ENCODE assay signal across 2 cellular contexts in the genomic region with DNA sequence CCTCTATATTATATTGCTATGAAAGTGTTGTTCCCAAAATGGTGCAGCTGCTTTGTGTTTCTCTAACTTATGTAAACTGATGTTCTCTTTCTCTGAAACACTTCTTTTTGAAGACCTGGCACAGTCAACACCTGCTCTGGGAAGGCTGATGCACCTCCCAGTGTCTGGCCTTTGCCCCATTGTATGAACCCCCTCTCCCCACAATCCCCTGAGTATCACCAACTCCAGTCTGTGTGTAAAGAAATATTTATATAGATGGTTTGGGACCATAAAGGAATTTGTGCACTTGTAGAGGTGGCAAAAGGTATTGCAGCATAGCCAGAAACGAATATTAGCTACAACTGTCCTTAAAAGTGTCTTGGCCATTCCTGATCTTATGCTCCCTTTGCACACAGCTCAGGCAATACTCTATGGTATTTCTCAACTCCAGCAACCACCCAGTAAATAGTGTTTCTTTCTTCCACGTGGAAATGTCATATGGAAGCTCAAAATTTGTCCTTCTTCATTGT.
TF ChIP-seq lines count a peak whose summit lies in the region.

No MANE protein-coding gene starts in this region.

TF ChIP-seq in SK-N-SH, 30 proteins besides CTCF, POLR2A, EP300 and RAD21 (continued from another document):
- TF ChIP-seq, protein P1, sequence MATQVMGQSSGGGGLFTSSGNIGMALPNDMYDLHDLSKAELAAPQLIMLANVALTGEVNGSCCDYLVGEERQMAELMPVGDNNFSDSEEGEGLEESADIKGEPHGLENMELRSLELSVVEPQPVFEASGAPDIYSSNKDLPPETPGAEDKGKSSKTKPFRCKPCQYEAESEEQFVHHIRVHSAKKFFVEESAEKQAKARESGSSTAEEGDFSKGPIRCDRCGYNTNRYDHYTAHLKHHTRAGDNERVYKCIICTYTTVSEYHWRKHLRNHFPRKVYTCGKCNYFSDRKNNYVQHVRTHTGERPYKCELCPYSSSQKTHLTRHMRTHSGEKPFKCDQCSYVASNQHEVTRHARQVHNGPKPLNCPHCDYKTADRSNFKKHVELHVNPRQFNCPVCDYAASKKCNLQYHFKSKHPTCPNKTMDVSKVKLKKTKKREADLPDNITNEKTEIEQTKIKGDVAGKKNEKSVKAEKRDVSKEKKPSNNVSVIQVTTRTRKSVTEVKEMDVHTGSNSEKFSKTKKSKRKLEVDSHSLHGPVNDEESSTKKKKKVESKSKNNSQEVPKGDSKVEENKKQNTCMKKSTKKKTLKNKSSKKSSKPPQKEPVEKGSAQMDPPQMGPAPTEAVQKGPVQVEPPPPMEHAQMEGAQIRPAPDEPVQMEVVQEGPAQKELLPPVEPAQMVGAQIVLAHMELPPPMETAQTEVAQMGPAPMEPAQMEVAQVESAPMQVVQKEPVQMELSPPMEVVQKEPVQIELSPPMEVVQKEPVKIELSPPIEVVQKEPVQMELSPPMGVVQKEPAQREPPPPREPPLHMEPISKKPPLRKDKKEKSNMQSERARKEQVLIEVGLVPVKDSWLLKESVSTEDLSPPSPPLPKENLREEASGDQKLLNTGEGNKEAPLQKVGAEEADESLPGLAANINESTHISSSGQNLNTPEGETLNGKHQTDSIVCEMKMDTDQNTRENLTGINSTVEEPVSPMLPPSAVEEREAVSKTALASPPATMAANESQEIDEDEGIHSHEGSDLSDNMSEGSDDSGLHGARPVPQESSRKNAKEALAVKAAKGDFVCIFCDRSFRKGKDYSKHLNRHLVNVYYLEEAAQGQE (IDR thresholded peaks at IDR 0.05; ENCODE audit: low read depth, low read length): no peak
- TF ChIP-seq FOSL2 (IDR thresholded peaks at IDR 0.05; ENCODE audit: borderline replicate concordance, low read depth): no peak
- TF ChIP-seq RFX5 (IDR thresholded peaks at IDR 0.05; ENCODE audit: low read length): no peak
- TF ChIP-seq, protein P2, sequence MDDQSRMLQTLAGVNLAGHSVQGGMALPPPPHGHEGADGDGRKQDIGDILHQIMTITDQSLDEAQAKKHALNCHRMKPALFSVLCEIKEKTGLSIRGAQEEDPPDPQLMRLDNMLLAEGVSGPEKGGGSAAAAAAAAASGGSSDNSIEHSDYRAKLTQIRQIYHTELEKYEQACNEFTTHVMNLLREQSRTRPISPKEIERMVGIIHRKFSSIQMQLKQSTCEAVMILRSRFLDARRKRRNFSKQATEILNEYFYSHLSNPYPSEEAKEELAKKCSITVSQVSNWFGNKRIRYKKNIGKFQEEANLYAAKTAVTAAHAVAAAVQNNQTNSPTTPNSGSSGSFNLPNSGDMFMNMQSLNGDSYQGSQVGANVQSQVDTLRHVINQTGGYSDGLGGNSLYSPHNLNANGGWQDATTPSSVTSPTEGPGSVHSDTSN (IDR thresholded peaks at IDR 0.05): no peak
- no peak for TF ChIP-seq TEAD4 (IDR thresholded peaks at IDR 0.05; ENCODE audit: borderline replicate concordance, insufficient read depth)
- TF ChIP-seq, protein P3, sequence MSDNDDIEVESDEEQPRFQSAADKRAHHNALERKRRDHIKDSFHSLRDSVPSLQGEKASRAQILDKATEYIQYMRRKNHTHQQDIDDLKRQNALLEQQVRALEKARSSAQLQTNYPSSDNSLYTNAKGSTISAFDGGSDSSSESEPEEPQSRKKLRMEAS (IDR thresholded peaks at IDR 0.05; ENCODE audit: low read depth): no peak
- TF ChIP-seq, protein P4, sequence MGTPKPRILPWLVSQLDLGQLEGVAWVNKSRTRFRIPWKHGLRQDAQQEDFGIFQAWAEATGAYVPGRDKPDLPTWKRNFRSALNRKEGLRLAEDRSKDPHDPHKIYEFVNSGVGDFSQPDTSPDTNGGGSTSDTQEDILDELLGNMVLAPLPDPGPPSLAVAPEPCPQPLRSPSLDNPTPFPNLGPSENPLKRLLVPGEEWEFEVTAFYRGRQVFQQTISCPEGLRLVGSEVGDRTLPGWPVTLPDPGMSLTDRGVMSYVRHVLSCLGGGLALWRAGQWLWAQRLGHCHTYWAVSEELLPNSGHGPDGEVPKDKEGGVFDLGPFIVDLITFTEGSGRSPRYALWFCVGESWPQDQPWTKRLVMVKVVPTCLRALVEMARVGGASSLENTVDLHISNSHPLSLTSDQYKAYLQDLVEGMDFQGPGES (IDR thresholded peaks at IDR 0.05; ENCODE audit: low read depth, low read length): no peak

TF ChIP-seq in SK-N-SH treated with all-trans-retinoic acid at 6 μM for 48 hours, 23 proteins besides CTCF, POLR2A, EP300 and RAD21 (continued from another document):
- TF ChIP-seq ZNF565 (CRISPR knock-in tag; conservative IDR thresholded peaks at IDR 0.05; ENCODE audit: low read depth) (no peak), ZFP30 (CRISPR knock-in tag; IDR thresholded peaks at IDR 0.05) (no peak), ZFP3 (CRISPR knock-in tag; IDR thresholded peaks at IDR 0.05) (no peak), GLIS3 (CRISPR knock-in tag; IDR thresholded peaks at IDR 0.05) (no peak), ARNTL (CRISPR knock-in tag; IDR thresholded peaks at IDR 0.05; ENCODE audit: borderline replicate concordance, low read depth) (no peak), ISL1 (CRISPR knock-in tag; IDR thresholded peaks at IDR 0.05) (no peak), ZNF70 (CRISPR knock-in tag; IDR thresholded peaks at IDR 0.05) (no peak), SNAI2 (CRISPR knock-in tag; IDR thresholded peaks at IDR 0.05) (no peak), RARB (CRISPR knock-in tag; IDR thresholded peaks at IDR 0.05) (no peak), BACH2 (CRISPR knock-in tag; IDR thresholded peaks at IDR 0.05; ENCODE audit: borderline replicate concordance) (no peak), PPARA (CRISPR knock-in tag; IDR thresholded peaks at IDR 0.05; ENCODE audit: borderline replicate concordance) (no peak), TOX (CRISPR knock-in tag; IDR thresholded peaks at IDR 0.05; ENCODE audit: borderline replicate concordance) (no peak), ZC3H10 (CRISPR knock-in tag; IDR thresholded peaks at IDR 0.05) (no peak), CSDC2 (CRISPR knock-in tag; IDR thresholded peaks at IDR 0.05) (no peak), TCF4 (CRISPR knock-in tag; IDR thresholded peaks at IDR 0.05; ENCODE audit: borderline replicate concordance) (no peak)
- TF ChIP-seq, protein P5, sequence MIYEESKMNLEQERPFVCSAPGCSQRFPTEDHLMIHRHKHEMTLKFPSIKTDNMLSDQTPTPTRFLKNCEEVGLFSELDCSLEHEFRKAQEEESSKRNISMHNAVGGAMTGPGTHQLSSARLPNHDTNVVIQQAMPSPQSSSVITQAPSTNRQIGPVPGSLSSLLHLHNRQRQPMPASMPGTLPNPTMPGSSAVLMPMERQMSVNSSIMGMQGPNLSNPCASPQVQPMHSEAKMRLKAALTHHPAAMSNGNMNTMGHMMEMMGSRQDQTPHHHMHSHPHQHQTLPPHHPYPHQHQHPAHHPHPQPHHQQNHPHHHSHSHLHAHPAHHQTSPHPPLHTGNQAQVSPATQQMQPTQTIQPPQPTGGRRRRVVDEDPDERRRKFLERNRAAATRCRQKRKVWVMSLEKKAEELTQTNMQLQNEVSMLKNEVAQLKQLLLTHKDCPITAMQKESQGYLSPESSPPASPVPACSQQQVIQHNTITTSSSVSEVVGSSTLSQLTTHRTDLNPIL (CRISPR knock-in tag; IDR thresholded peaks at IDR 0.05; ENCODE audit: low read depth): no peak
- TF ChIP-seq, protein P6, sequence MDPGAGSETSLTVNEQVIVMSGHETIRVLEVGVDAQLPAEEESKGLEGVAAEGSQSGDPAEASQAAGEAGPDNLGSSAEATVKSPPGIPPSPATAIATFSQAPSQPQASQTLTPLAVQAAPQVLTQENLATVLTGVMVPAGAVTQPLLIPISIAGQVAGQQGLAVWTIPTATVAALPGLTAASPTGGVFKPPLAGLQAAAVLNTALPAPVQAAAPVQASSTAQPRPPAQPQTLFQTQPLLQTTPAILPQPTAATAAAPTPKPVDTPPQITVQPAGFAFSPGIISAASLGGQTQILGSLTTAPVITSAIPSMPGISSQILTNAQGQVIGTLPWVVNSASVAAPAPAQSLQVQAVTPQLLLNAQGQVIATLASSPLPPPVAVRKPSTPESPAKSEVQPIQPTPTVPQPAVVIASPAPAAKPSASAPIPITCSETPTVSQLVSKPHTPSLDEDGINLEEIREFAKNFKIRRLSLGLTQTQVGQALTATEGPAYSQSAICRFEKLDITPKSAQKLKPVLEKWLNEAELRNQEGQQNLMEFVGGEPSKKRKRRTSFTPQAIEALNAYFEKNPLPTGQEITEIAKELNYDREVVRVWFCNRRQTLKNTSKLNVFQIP (CRISPR knock-in tag; IDR thresholded peaks at IDR 0.05; ENCODE audit: borderline replicate concordance, low read depth): no peak
- TF ChIP-seq, protein P7, sequence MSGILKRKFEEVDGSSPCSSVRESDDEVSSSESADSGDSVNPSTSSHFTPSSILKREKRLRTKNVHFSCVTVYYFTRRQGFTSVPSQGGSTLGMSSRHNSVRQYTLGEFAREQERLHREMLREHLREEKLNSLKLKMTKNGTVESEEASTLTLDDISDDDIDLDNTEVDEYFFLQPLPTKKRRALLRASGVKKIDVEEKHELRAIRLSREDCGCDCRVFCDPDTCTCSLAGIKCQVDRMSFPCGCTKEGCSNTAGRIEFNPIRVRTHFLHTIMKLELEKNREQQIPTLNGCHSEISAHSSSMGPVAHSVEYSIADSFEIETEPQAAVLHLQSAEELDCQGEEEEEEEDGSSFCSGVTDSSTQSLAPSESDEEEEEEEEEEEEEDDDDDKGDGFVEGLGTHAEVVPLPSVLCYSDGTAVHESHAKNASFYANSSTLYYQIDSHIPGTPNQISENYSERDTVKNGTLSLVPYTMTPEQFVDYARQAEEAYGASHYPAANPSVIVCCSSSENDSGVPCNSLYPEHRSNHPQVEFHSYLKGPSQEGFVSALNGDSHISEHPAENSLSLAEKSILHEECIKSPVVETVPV (CRISPR knock-in tag; IDR thresholded peaks at IDR 0.05): no peak
- TF ChIP-seq, protein P8, sequence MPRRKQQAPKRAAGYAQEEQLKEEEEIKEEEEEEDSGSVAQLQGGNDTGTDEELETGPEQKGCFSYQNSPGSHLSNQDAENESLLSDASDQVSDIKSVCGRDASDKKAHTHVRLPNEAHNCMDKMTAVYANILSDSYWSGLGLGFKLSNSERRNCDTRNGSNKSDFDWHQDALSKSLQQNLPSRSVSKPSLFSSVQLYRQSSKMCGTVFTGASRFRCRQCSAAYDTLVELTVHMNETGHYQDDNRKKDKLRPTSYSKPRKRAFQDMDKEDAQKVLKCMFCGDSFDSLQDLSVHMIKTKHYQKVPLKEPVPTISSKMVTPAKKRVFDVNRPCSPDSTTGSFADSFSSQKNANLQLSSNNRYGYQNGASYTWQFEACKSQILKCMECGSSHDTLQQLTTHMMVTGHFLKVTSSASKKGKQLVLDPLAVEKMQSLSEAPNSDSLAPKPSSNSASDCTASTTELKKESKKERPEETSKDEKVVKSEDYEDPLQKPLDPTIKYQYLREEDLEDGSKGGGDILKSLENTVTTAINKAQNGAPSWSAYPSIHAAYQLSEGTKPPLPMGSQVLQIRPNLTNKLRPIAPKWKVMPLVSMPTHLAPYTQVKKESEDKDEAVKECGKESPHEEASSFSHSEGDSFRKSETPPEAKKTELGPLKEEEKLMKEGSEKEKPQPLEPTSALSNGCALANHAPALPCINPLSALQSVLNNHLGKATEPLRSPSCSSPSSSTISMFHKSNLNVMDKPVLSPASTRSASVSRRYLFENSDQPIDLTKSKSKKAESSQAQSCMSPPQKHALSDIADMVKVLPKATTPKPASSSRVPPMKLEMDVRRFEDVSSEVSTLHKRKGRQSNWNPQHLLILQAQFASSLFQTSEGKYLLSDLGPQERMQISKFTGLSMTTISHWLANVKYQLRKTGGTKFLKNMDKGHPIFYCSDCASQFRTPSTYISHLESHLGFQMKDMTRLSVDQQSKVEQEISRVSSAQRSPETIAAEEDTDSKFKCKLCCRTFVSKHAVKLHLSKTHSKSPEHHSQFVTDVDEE (CRISPR knock-in tag; IDR thresholded peaks at IDR 0.05): no peak
